ENCODE assay signal across 8 cellular contexts in the genomic region with DNA sequence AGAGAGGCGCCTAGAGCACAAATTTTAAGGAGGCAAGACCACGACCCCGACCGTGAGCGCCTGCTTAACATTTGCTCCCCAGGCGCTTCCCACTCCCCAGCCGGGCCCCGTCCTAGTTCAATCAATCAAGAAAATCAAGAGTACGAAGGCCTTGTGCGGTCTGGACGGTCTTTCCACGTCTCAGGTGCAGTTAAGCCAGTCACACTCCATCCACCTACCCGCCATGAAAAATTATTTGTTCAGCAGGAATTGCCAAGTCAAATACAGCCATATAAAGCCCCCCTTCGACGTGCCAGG. TPM values are rescaled to one million over a fixed set of nuclear protein-coding genes. Genes with fewer than 3 reads are reported as not detected.
DNase-seq lines count a peak whose midpoint lies in the region; ATAC-seq lines count a peak whose summit lies in the region.

No MANE protein-coding gene starts in this region.

- H3K9me3 Mint-ChIP-seq in naive B cell = no peaks in the 10 kb centered on the region

- H3K4me1 ChIP-seq in effector memory CD4-positive, alpha-beta T cell (ENCODE audit: control insufficient read depth, insufficient read depth, low read length, poor library complexity, severe bottlenecking) = no peaks in the 10 kb centered on the region

- H3K4me3 Mint-ChIP-seq in naive B cell = peak overlapping the region; percentile 94 to 100 (median 98)

- ATAC-seq in GM18867 (IDR thresholded peaks at IDR 0.05; ENCODE audit: unreplicated experiment) = peak; percentile 1
- ATAC-seq in naive B cell (ENCODE audit: low read depth in 2 of 2) = no peak
- ATAC-seq in HG03571 (IDR thresholded peaks at IDR 0.05; ENCODE audit: unreplicated experiment) = no peak
- no peak for ATAC-seq in HG03442 (IDR thresholded peaks at IDR 0.05; ENCODE audit: unreplicated experiment)

- H3K4me1 Mint-ChIP-seq in naive B cell = peaks cover 23 to 58% (median 46%) of the 10 kb centered on the region in 3 donors

- H3K36me3 Mint-ChIP-seq in naive B cell = no peaks in the 10 kb centered on the region

- no peaks in the 10 kb centered on the region for H3K36me3 ChIP-seq in effector memory CD4-positive, alpha-beta T cell (ENCODE audit: control insufficient read depth, insufficient read depth, low read length)

- peak overlapping the region; percentile 96 to 100 (median 99) for H3K27ac Mint-ChIP-seq in naive B cell

- no peaks in the 10 kb centered on the region for H3K27me3 ChIP-seq in effector memory CD4-positive, alpha-beta T cell (replicated peaks; ENCODE audit: control insufficient read depth, insufficient read depth, low read length, poor library complexity, severe bottlenecking)

- DNase-seq in NCI-H146 (lab: John Stamatoyannopoulos, UW) (peak; percentile 81), naive B cell (no peak), GF-D8 (lab: John Stamatoyannopoulos, UW) (no peak), EL (no peak)
- DNase-seq in effector memory CD4-positive, alpha-beta T cell = no peak

- H3K27me3 Mint-ChIP-seq in naive B cell = no peaks in the 10 kb centered on the region

- H3K27ac ChIP-seq in effector memory CD4-positive, alpha-beta T cell (ENCODE audit: insufficient read depth, low read length, poor library complexity, severe bottlenecking) = peak overlapping the region; percentile 91

- peak overlapping the region; percentile 85 for H3K4me3 ChIP-seq in effector memory CD4-positive, alpha-beta T cell (ENCODE audit: insufficient read depth, low read depth, low read length, poor library complexity, severe bottlenecking)

- no peaks in the 10 kb centered on the region for H3K9me3 ChIP-seq in effector memory CD4-positive, alpha-beta T cell (ENCODE audit: control insufficient read depth, low read length)

RNA-seq across cellular contexts. Expression of gene LRR1, which starts 0.6 kb away (rescaled TPM):
- polyA plus RNA-seq in naive B cell (ENCODE audit: low read depth in 6 of 6) = 10 to 100 TPM in 3 of 6 donors, 1 to 10 TPM in 3; 9.1 to 13.5 (median 10.1) TPM

RNA-seq across cellular contexts. Expression of gene RPS29, which starts 11.9 kb away (rescaled TPM):
- polyA plus RNA-seq in naive B cell (ENCODE audit: low read depth in 6 of 6) = 1,000 to 10,000 TPM; 5,522 to 9,273 (median 8,580) TPM

RNA-seq across cellular contexts. Expression of gene RPL36AL, which starts 22.3 kb away (rescaled TPM):
- polyA plus RNA-seq in naive B cell (ENCODE audit: low read depth in 6 of 6) = 100 to 1,000 TPM; 384 to 554 (median 508) TPM

RNA-seq across cellular contexts. Expression of gene MGAT2, which starts 22.5 kb away (rescaled TPM):
- polyA plus RNA-seq in naive B cell (ENCODE audit: low read depth in 6 of 6) = 10 to 100 TPM; 27.7 to 33.8 (median 30.0) TPM

RNA-seq across cellular contexts. Expression of gene DNAAF2, which starts 36.9 kb away (rescaled TPM):
- 10 to 100 TPM; 16.1 to 28.3 (median 24.8) TPM for polyA plus RNA-seq in naive B cell (ENCODE audit: low read depth in 6 of 6)
